Comparison of ENCODE assay signal across 16 cellular contexts in genomic region chr18:23038712-23039111, GRCh38.
DNase-seq lines count a peak whose midpoint lies in the region; ATAC-seq, FAIRE-seq and TF ChIP-seq lines count a peak whose summit lies in the region.
"Had no signal": no experiment of that assay in that cellular context is flagged by ENCODE, and none has a peak within 500 bp of the region (broad histone marks: within the 10 kb centered on the region; RNA-seq: fewer than 3 reads in every experiment).

No MANE protein-coding gene starts in this region.

- 48% methylated on average over 4 of the region's 4 CpGs for WGBS in A549 (ENCODE audit: missing lambda C conversion rate)

- no peak overlapping the region for H3K4me3 Mint-ChIP-seq in T-helper 17 cell

- no peak for TF ChIP-seq RAD21 in A549 (conservative IDR thresholded peaks at IDR 0.05 in 1 of 2, IDR thresholded peaks at IDR 0.05 in 1 of 2)

- H3K9me3 ChIP-seq in A549 (no peaks in the 10 kb centered on the region), T-helper 17 cell (ENCODE audit: control insufficient read depth, low read length, poor library complexity, severe bottlenecking) (no peaks in the 10 kb centered on the region)
- H3K9me3 ChIP-seq: gastroesophageal sphincter, HAP-1 had no signal

- TF ChIP-seq CTCF in A549 (IDR thresholded peaks at IDR 0.05) (no peak), HFF-Myc (IDR thresholded peaks at IDR 0.05; ENCODE audit: low read depth, low read length, missing control alignments) (no peak), fibroblast of mammary gland (conservative IDR thresholded peaks at IDR 0.05; ENCODE audit: control insufficient read depth, insufficient read depth, low read depth, low read length) (no peak)

- peak overlapping the region in 1 of 2 experiments; percentile 66; a peak in 2 of 6 replicates for H3K27ac ChIP-seq in A549
- H3K27ac ChIP-seq: gastroesophageal sphincter had no signal

- no peak for FAIRE-seq in A549 (lab: Jason Lieb, UNC)

- peaks cover 7% of the 10 kb centered on the region; the same call in 2 of the 3 replicates for H3K4me1 ChIP-seq in A549
- H3K4me1 ChIP-seq: gastroesophageal sphincter had no signal

- peak overlapping the region; percentile 6 for H3K27ac Mint-ChIP-seq in T-helper 17 cell

- CTCF ChIA-PET in A549 (lab: Yijun Ruan, JAX), result no interaction called here

- DNase-seq in A549 (ENCODE audit: low read depth in 1 of 2, low spot score in 1 of 2) (peak in 1 of 2 experiments; percentile 27), HFF-Myc (ENCODE audit: extremely low read depth, low read depth) (peak; percentile 91), T-helper 17 cell (no peak), fibroblast of mammary gland (ENCODE audit: low read depth) (peak; percentile 69), COLO829 (ENCODE audit: low spot score) (no peak)
- DNase-seq: activated CD4-positive, alpha-beta T cell treated with anti-CD3 and anti-CD28 coated beads, Interleukin-2, amount 50 U/mL, for 48 hours; amygdala; islet precursor cell; Karpas-422; NCI-H526 had no signal

- TF ChIP-seq POLR2A in A549 (IDR thresholded peaks at IDR 0.05; ENCODE audit: low read length), result no peak

- ATAC-seq in A549 (no peak), T-helper 17 cell (no peak), GM21381 (IDR thresholded peaks at IDR 0.05; ENCODE audit: unreplicated experiment) (no peak), GM21619 (IDR thresholded peaks at IDR 0.05; ENCODE audit: unreplicated experiment) (no peak), HG03520 (IDR thresholded peaks at IDR 0.05; ENCODE audit: unreplicated experiment) (no peak)
- ATAC-seq: gastroesophageal sphincter, Right ventricle myocardium inferior had no signal

- POLR2A ChIA-PET in A549 (lab: Yijun Ruan, JAX), result no interaction called here

- H3K4me3 ChIP-seq in A549 (no peak overlapping the region), HFF-Myc (replicated peaks; ENCODE audit: low read depth, low read length) (no peak overlapping the region), fibroblast of mammary gland (ENCODE audit: control insufficient read depth, low read depth, low read length) (no peak overlapping the region)
- H3K4me3 ChIP-seq: gastroesophageal sphincter, HAP-1 had no signal

- TF ChIP-seq EP300 in A549 (IDR thresholded peaks at IDR 0.05), result no peak

- no peaks in the 10 kb centered on the region for H3K27me3 Mint-ChIP-seq in T-helper 17 cell

- peak overlapping the region; percentile 51 for H3K4me2 ChIP-seq in A549

- H3K36me3 Mint-ChIP-seq in T-helper 17 cell (ENCODE audit: low read depth), result peaks cover 2% of the 10 kb centered on the region

- no peaks in the 10 kb centered on the region for H3K4me1 Mint-ChIP-seq in T-helper 17 cell

TF ChIP-seq in A549, 52 proteins besides CTCF, POLR2A, EP300 and RAD21:
- TF ChIP-seq ZNF302 (CRISPR knock-in tag; IDR thresholded peaks at IDR 0.05) (no peak), TP53 (CRISPR knock-in tag; IDR thresholded peaks at IDR 0.05) (no peak), POLR2AphosphoS2 (conservative IDR thresholded peaks at IDR 0.05; ENCODE audit: low read length) (no peak), NFE2L2 (conservative IDR thresholded peaks at IDR 0.05; ENCODE audit: low read length) (no peak), EHMT2 (IDR thresholded peaks at IDR 0.05; ENCODE audit: low read depth) (no peak)

Comparison
In these comparisons a context has a peak if more than half of its experiments do, and no peak if none do; other contexts are left out.
1. DNase-seq: peak in HFF-Myc (single experiment) and fibroblast of mammary gland (single experiment); none in T-helper 17 cell (0 of 3) and COLO829 (single experiment).